ENCODE assay signal across 10 cellular contexts in genomic region chr3:110420158-110420641, GRCh38.
DNase-seq lines count a peak whose midpoint lies in the region; ATAC-seq and TF ChIP-seq lines count a peak whose summit lies in the region.
"Had no signal": no experiment of that assay in that cellular context is flagged by ENCODE, and none has a peak within 500 bp of the region (broad histone marks: within the 10 kb centered on the region; RNA-seq: fewer than 3 reads in every experiment).

No MANE protein-coding gene starts in this region.

- no peaks in the 10 kb centered on the region for H3K36me3 Mint-ChIP-seq in endodermal cell (ENCODE audit: low read depth)
- H3K36me3 Mint-ChIP-seq: natural killer cell treated with Interleukin-12 subunit alpha and Interleukin-12 subunit beta and Interleukin-15 and Interleukin-18, amount 100 ng/mL, for 72 hours had no signal

- H3K36me3 ChIP-seq in RWPE2 (ENCODE audit: low read depth) (no peaks in the 10 kb centered on the region), endodermal cell (ENCODE audit: control insufficient read depth, insufficient read depth, low read length) (no peaks in the 10 kb centered on the region)
- H3K36me3 ChIP-seq: heart left ventricle had no signal

- no peak overlapping the region for H3K27ac Mint-ChIP-seq in endodermal cell
- H3K27ac Mint-ChIP-seq: natural killer cell treated with Interleukin-12 subunit alpha and Interleukin-12 subunit beta and Interleukin-15 and Interleukin-18, amount 100 ng/mL, for 72 hours had no signal

- H3K27me3 ChIP-seq in RWPE2 (ENCODE audit: insufficient read depth, poor library complexity, severe bottlenecking) (no peaks in the 10 kb centered on the region), endodermal cell (ENCODE audit: control insufficient read depth, insufficient read depth, low read length, poor library complexity, severe bottlenecking) (no peaks in the 10 kb centered on the region)
- H3K27me3 ChIP-seq: heart left ventricle had no signal

- 93 to 100% methylated on average over 1 to 3 of the region's 3 CpGs for WGBS in endodermal cell (ENCODE audit: insufficient coverage in 1 of 2, insufficient read length in 1 of 2), 2 experiments

- no peaks in the 10 kb centered on the region for H3K9me3 Mint-ChIP-seq in endodermal cell

- TF ChIP-seq CTCF in RWPE2 (IDR thresholded peaks at IDR 0.05; ENCODE audit: poor library complexity, severe bottlenecking) (no peak), retinal pigment epithelial cell (conservative IDR thresholded peaks at IDR 0.05; ENCODE audit: low read depth, low read length) (no peak), endodermal cell (conservative IDR thresholded peaks at IDR 0.05) (no peak)

- DNase-seq in ELR (ENCODE audit: low read depth) (peak; percentile 91), RWPE2 (ENCODE audit: low spot score) (no peak), fibroblast of gingiva (ENCODE audit: low read depth) (peak; percentile 73), retinal pigment epithelial cell (ENCODE audit: low read depth) (peak; percentile 56), SKM-1 treated with dmso at 0.1 percent for 144 hours (lab: John Stamatoyannopoulos, UW; ENCODE audit: unreplicated experiment) (no peak), endodermal cell (no peak)
- no peak for DNase-seq in NK-92 treated with Interleukin-12 subunit alpha and Interleukin-12 subunit beta, amount 100 ng/mL, for 24 hours (lab: John Stamatoyannopoulos, UW)
- DNase-seq: heart left ventricle had no signal

- peak; percentile 96 for ATAC-seq in RWPE2 (ENCODE audit: low read depth)
- ATAC-seq in HG03280 (IDR thresholded peaks at IDR 0.05; ENCODE audit: unreplicated experiment), result no peak
- ATAC-seq: natural killer cell treated with Interleukin-12 subunit alpha and Interleukin-12 subunit beta and Interleukin-15 and Interleukin-18, amount 100 ng/mL, for 72 hours had no signal

- peak overlapping the region; percentile 94 for H3K27ac ChIP-seq in RWPE2 (ENCODE audit: poor library complexity, severe bottlenecking)
- no peak overlapping the region for H3K27ac ChIP-seq in endodermal cell (ENCODE audit: low read depth, low read length)
- H3K27ac ChIP-seq: heart left ventricle had no signal

- H3K4me1 Mint-ChIP-seq in endodermal cell, result no peaks in the 10 kb centered on the region

- H3K4me1 ChIP-seq in RWPE2 (ENCODE audit: insufficient read depth, poor library complexity, severe bottlenecking) (peaks cover 23% of the 10 kb centered on the region), endodermal cell (ENCODE audit: control insufficient read depth, insufficient read depth, low read length) (no peaks in the 10 kb centered on the region)
- H3K4me1 ChIP-seq: heart left ventricle had no signal

- H3K9me3 ChIP-seq in RWPE2 (ENCODE audit: severe bottlenecking), result no peaks in the 10 kb centered on the region
- H3K9me3 ChIP-seq in endodermal cell (ENCODE audit: control insufficient read depth, low read length), result no peaks in the 10 kb centered on the region
- H3K9me3 ChIP-seq: heart left ventricle had no signal

- no peak overlapping the region for H3K4me3 ChIP-seq in RWPE2 (ENCODE audit: severe bottlenecking)
- peak overlapping the region; percentile 1 for H3K4me3 ChIP-seq in retinal pigment epithelial cell (ENCODE audit: low read length)
- no peak overlapping the region for H3K4me3 ChIP-seq in endodermal cell (ENCODE audit: low read length)
- H3K4me3 ChIP-seq: heart left ventricle had no signal

- H3K27me3 Mint-ChIP-seq in endodermal cell (ENCODE audit: insufficient read depth), result no peaks in the 10 kb centered on the region
- H3K27me3 Mint-ChIP-seq: natural killer cell treated with Interleukin-12 subunit alpha and Interleukin-12 subunit beta and Interleukin-15 and Interleukin-18, amount 100 ng/mL, for 72 hours had no signal

- no peak overlapping the region for H3K4me3 Mint-ChIP-seq in endodermal cell
- H3K4me3 Mint-ChIP-seq: natural killer cell treated with Interleukin-12 subunit alpha and Interleukin-12 subunit beta and Interleukin-15 and Interleukin-18, amount 100 ng/mL, for 72 hours had no signal

- no peak overlapping the region for H3K9ac ChIP-seq in endodermal cell (ENCODE audit: extremely low read depth, low read length, poor library complexity, severe bottlenecking)

Comparison
In these comparisons a context has a peak if more than half of its experiments do, and no peak if none do; other contexts are left out.
1. DNase-seq: peak in ELR (single experiment), fibroblast of gingiva (single experiment) and retinal pigment epithelial cell (single experiment); none in RWPE2 (single experiment), SKM-1 treated with dmso at 0.1 percent for 144 hours (single experiment), endodermal cell (single experiment) and NK-92 treated with Interleukin-12 subunit alpha and Interleukin-12 subunit beta, amount 100 ng/mL, for 24 hours (single experiment).